1 cellular context compared by ENCODE assay signal in the genomic region with DNA sequence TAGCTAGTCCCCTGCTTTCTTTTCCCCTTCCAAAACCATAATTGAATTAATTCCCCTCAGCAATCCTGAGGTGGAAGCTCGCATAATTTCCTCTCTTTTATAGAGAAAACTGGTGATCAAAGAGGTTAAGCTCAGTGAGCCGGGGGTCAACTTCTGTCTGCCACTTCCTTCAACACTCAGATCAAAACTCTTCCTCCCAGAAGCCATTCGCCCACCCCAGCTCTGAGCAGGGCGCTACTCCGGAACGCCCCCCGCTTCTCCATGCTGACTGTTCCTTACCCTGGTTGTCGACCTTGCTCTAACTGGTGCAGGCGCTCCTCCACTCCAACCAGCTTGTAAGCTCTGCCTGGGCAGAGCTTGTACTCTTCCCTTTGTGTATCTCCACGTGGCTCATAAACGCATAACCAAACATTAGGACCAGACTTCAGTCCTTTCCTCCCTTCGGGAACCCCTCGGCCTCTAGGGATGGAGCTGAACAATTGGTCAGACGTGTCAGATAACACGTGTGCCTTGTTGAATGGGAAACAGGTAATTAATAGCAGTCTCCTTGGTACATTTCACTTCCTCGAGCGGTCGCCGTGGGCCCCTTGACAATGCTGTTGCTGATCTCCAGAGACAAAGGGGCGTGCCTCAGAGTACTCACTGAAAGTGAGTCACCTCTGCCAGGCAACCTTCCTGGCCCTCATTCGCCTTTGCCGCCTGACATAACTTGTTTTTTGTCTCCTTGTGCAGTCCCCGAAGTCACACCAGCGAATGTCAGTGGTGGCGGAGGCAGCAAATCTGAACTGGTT.
TF ChIP-seq lines count a peak whose summit lies in the region.

No MANE protein-coding gene starts in this region.

TF ChIP-seq in HepG2, 621 proteins besides CTCF, POLR2A, EP300 and RAD21 (continued from another document):
- TF ChIP-seq, protein P1, sequence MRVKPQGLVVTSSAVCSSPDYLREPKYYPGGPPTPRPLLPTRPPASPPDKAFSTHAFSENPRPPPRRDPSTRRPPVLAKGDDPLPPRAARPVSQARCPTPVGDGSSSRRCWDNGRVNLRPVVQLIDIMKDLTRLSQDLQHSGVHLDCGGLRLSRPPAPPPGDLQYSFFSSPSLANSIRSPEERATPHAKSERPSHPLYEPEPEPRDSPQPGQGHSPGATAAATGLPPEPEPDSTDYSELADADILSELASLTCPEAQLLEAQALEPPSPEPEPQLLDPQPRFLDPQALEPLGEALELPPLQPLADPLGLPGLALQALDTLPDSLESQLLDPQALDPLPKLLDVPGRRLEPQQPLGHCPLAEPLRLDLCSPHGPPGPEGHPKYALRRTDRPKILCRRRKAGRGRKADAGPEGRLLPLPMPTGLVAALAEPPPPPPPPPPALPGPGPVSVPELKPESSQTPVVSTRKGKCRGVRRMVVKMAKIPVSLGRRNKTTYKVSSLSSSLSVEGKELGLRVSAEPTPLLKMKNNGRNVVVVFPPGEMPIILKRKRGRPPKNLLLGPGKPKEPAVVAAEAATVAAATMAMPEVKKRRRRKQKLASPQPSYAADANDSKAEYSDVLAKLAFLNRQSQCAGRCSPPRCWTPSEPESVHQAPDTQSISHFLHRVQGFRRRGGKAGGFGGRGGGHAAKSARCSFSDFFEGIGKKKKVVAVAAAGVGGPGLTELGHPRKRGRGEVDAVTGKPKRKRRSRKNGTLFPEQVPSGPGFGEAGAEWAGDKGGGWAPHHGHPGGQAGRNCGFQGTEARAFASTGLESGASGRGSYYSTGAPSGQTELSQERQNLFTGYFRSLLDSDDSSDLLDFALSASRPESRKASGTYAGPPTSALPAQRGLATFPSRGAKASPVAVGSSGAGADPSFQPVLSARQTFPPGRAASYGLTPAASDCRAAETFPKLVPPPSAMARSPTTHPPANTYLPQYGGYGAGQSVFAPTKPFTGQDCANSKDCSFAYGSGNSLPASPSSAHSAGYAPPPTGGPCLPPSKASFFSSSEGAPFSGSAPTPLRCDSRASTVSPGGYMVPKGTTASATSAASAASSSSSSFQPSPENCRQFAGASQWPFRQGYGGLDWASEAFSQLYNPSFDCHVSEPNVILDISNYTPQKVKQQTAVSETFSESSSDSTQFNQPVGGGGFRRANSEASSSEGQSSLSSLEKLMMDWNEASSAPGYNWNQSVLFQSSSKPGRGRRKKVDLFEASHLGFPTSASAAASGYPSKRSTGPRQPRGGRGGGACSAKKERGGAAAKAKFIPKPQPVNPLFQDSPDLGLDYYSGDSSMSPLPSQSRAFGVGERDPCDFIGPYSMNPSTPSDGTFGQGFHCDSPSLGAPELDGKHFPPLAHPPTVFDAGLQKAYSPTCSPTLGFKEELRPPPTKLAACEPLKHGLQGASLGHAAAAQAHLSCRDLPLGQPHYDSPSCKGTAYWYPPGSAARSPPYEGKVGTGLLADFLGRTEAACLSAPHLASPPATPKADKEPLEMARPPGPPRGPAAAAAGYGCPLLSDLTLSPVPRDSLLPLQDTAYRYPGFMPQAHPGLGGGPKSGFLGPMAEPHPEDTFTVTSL (CRISPR knock-in tag; IDR thresholded peaks at IDR 0.05; ENCODE audit: borderline replicate concordance) = no peak
- TF ChIP-seq SCMH1 (CRISPR knock-in tag; IDR thresholded peaks at IDR 0.05; ENCODE audit: borderline replicate concordance) (no peak), KMT2B (CRISPR knock-in tag; IDR thresholded peaks at IDR 0.05) (no peak), NFYB (CRISPR knock-in tag; IDR thresholded peaks at IDR 0.05) (no peak), MEIS2 (CRISPR knock-in tag; IDR thresholded peaks at IDR 0.05) (no peak), JDP2 (CRISPR knock-in tag; IDR thresholded peaks at IDR 0.05; ENCODE audit: borderline replicate concordance) (no peak), CAMTA2 (CRISPR knock-in tag; IDR thresholded peaks at IDR 0.05; ENCODE audit: borderline replicate concordance) (no peak), ZBTB38 (CRISPR knock-in tag; IDR thresholded peaks at IDR 0.05) (no peak), SMYD3 (CRISPR knock-in tag; IDR thresholded peaks at IDR 0.05) (no peak)
- TF ChIP-seq, protein P2, sequence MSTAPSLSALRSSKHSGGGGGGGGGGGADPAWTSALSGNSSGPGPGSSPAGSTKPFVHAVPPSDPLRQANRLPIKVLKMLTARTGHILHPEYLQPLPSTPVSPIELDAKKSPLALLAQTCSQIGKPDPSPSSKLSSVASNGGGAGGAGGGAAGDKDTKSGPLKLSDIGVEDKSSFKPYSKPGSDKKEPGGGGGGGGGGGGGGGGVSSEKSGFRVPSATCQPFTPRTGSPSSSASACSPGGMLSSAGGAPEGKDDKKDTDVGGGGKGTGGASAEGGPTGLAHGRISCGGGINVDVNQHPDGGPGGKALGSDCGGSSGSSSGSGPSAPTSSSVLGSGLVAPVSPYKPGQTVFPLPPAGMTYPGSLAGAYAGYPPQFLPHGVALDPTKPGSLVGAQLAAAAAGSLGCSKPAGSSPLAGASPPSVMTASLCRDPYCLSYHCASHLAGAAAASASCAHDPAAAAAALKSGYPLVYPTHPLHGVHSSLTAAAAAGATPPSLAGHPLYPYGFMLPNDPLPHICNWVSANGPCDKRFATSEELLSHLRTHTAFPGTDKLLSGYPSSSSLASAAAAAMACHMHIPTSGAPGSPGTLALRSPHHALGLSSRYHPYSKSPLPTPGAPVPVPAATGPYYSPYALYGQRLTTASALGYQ (CRISPR knock-in tag; IDR thresholded peaks at IDR 0.05) = no peak
- TF ChIP-seq, protein P3, sequence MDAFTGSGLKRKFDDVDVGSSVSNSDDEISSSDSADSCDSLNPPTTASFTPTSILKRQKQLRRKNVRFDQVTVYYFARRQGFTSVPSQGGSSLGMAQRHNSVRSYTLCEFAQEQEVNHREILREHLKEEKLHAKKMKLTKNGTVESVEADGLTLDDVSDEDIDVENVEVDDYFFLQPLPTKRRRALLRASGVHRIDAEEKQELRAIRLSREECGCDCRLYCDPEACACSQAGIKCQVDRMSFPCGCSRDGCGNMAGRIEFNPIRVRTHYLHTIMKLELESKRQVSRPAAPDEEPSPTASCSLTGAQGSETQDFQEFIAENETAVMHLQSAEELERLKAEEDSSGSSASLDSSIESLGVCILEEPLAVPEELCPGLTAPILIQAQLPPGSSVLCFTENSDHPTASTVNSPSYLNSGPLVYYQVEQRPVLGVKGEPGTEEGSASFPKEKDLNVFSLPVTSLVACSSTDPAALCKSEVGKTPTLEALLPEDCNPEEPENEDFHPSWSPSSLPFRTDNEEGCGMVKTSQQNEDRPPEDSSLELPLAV (CRISPR knock-in tag; conservative IDR thresholded peaks at IDR 0.05; ENCODE audit: low read depth) = no peak
